Comparison of ENCODE assay signal across 1 cellular context in the genomic region with DNA sequence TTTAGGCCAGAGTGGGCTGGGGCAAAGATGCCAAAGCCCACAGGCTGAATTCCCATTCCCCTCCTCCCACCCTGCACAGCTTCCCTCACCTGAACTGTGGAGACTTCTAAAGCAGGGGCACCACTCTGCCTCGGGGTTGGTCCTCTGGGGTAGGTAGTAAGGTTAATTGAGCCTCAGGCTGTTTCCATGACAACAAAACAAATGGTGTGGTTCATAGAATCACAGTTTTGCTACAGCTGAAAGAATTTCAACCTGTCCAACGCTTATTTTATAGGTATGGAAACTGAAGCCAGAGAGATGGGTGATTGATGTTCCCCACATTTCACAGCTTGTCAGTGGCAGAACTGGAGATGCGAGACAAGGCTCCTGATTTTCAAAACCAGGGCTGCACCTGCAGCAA.
TF ChIP-seq lines count a peak whose summit lies in the region.

No MANE protein-coding gene starts in this region.

TF ChIP-seq in GM12878, 131 proteins besides CTCF, POLR2A, EP300 and RAD21 (continued from another document):
- TF ChIP-seq IKZF1 (conservative IDR thresholded peaks at IDR 0.05) = 0 out of 2 replicates have a peak, but pooled peaks have one; percentile 15
- peak; percentile 29 for TF ChIP-seq MEF2B (IDR thresholded peaks at IDR 0.05; ENCODE audit: partially characterized antibody, poor library complexity, severe bottlenecking)
- TF ChIP-seq BHLHE40 (IDR thresholded peaks at IDR 0.05; ENCODE audit: borderline replicate concordance in 1 of 2, low read depth in 2 of 2, low read length in 1 of 2) = 0 out of 4 replicates have a peak, but pooled peaks of 1 of the 2 experiments have one; percentile 4
- TF ChIP-seq PBX3 (IDR thresholded peaks at IDR 0.05; ENCODE audit: insufficient replicate concordance, low read depth, low read length) = peak; percentile 72
- TF ChIP-seq MTA2 (IDR thresholded peaks at IDR 0.05; ENCODE audit: low read depth) = peak; percentile 26; the same call in 1 of the 2 replicates
- peak in 1 of 2 experiments; percentile 30; a peak in 1 of 4 replicates for TF ChIP-seq IKZF2 (IDR thresholded peaks at IDR 0.05)
- TF ChIP-seq, protein P1, sequence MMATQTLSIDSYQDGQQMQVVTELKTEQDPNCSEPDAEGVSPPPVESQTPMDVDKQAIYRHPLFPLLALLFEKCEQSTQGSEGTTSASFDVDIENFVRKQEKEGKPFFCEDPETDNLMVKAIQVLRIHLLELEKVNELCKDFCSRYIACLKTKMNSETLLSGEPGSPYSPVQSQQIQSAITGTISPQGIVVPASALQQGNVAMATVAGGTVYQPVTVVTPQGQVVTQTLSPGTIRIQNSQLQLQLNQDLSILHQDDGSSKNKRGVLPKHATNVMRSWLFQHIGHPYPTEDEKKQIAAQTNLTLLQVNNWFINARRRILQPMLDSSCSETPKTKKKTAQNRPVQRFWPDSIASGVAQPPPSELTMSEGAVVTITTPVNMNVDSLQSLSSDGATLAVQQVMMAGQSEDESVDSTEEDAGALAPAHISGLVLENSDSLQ (IDR thresholded peaks at IDR 0.05) = peak; percentile 80
- no peak for TF ChIP-seq HDAC2 (IDR thresholded peaks at IDR 0.05)
- TF ChIP-seq ZNF217 (IDR thresholded peaks at IDR 0.05) = no peak
TF ChIP-seq in GM12878: peak in this region for 8.
